Comparison of ENCODE assay signal across 1 cellular context in genomic region chr10:100902622-100903021, GRCh38.
A peak's percentile ranks its signal among the peaks of the same experiment; 100 is the strongest.
TF ChIP-seq lines count a peak whose summit lies in the region.

No MANE protein-coding gene starts in this region.

TF ChIP-seq in HepG2, 621 proteins besides CTCF, POLR2A, EP300 and RAD21 (continued from another document and continues in another):
- TF ChIP-seq ZNF235 (CRISPR knock-in tag; IDR thresholded peaks at IDR 0.05; ENCODE audit: borderline replicate concordance) (no peak), KMT2A (CRISPR knock-in tag; IDR thresholded peaks at IDR 0.05) (no peak), GPN1 (CRISPR knock-in tag; IDR thresholded peaks at IDR 0.05; ENCODE audit: borderline replicate concordance) (no peak), SMARCE1 (IDR thresholded peaks at IDR 0.05; ENCODE audit: borderline replicate concordance) (no peak), NR2F2 (IDR thresholded peaks at IDR 0.05; ENCODE audit: borderline replicate concordance, low read depth) (0 out of 2 replicates have a peak, but pooled peaks have one; percentile 17), JARID2 (CRISPR knock-in tag; IDR thresholded peaks at IDR 0.05; ENCODE audit: insufficient replicate concordance) (no peak), ZNF83 (CRISPR knock-in tag; IDR thresholded peaks at IDR 0.05; ENCODE audit: borderline replicate concordance) (no peak), SP2 (CRISPR knock-in tag; IDR thresholded peaks at IDR 0.05) (no peak), GLI4 (CRISPR knock-in tag; IDR thresholded peaks at IDR 0.05; ENCODE audit: borderline replicate concordance) (no peak), ZBTB1 (CRISPR knock-in tag; IDR thresholded peaks at IDR 0.05; ENCODE audit: borderline replicate concordance) (no peak), TSC22D2 (CRISPR knock-in tag; IDR thresholded peaks at IDR 0.05; ENCODE audit: borderline replicate concordance) (no peak), E2F1 (CRISPR knock-in tag; IDR thresholded peaks at IDR 0.05) (no peak), ZNF704 (CRISPR knock-in tag; IDR thresholded peaks at IDR 0.05; ENCODE audit: borderline replicate concordance) (no peak), TEF (CRISPR knock-in tag; IDR thresholded peaks at IDR 0.05) (no peak), TBP (CRISPR knock-in tag; IDR thresholded peaks at IDR 0.05) (no peak), KDM4B (CRISPR knock-in tag; IDR thresholded peaks at IDR 0.05) (no peak), ZNF761 (CRISPR knock-in tag; conservative IDR thresholded peaks at IDR 0.05) (no peak), SIN3B (IDR thresholded peaks at IDR 0.05; ENCODE audit: low read length) (no peak), ZZZ3 (CRISPR knock-in tag; IDR thresholded peaks at IDR 0.05; ENCODE audit: borderline replicate concordance) (no peak), HIVEP1 (CRISPR knock-in tag; IDR thresholded peaks at IDR 0.05) (no peak), IKZF4 (CRISPR knock-in tag; IDR thresholded peaks at IDR 0.05; ENCODE audit: borderline replicate concordance, low read depth, not compliant biosample characterization) (no peak), ZNF766 (CRISPR knock-in tag; IDR thresholded peaks at IDR 0.05; ENCODE audit: borderline replicate concordance) (no peak), ZNF547 (CRISPR knock-in tag; IDR thresholded peaks at IDR 0.05) (no peak), TCF7 (IDR thresholded peaks at IDR 0.05; ENCODE audit: low read depth) (no peak), SP4 (CRISPR knock-in tag; IDR thresholded peaks at IDR 0.05) (no peak), HOXA5 (CRISPR knock-in tag; IDR thresholded peaks at IDR 0.05) (no peak), ZNF331 (CRISPR knock-in tag; IDR thresholded peaks at IDR 0.05) (peak; percentile 63), SIX1 (CRISPR knock-in tag; IDR thresholded peaks at IDR 0.05; ENCODE audit: borderline replicate concordance) (no peak), RNF2 (conservative IDR thresholded peaks at IDR 0.05; ENCODE audit: low read depth) (no peak), ARNT (IDR thresholded peaks at IDR 0.05) (no peak), TFAP4 (IDR thresholded peaks at IDR 0.05; ENCODE audit: borderline replicate concordance, low read depth) (no peak), FOXP4 (CRISPR knock-in tag; IDR thresholded peaks at IDR 0.05) (no peak), ZNF891 (CRISPR knock-in tag; IDR thresholded peaks at IDR 0.05) (no peak), ZNF280B (CRISPR knock-in tag; IDR thresholded peaks at IDR 0.05; ENCODE audit: borderline replicate concordance) (no peak), ZBTB25 (CRISPR knock-in tag; IDR thresholded peaks at IDR 0.05) (no peak), ZC3H4 (CRISPR knock-in tag; IDR thresholded peaks at IDR 0.05; ENCODE audit: borderline replicate concordance) (no peak), NCOA5 (CRISPR knock-in tag; IDR thresholded peaks at IDR 0.05) (no peak), GFI1 (CRISPR knock-in tag; IDR thresholded peaks at IDR 0.05; ENCODE audit: borderline replicate concordance) (no peak), MTF2 (CRISPR knock-in tag; IDR thresholded peaks at IDR 0.05; ENCODE audit: borderline replicate concordance) (no peak), NCOR1 (IDR thresholded peaks at IDR 0.05; ENCODE audit: borderline replicate concordance, low read length) (0 out of 2 replicates have a peak, but pooled peaks have one; percentile 33), NFYC (CRISPR knock-in tag; IDR thresholded peaks at IDR 0.05) (no peak), ZFYVE20 (CRISPR knock-in tag; IDR thresholded peaks at IDR 0.05; ENCODE audit: borderline replicate concordance, low read depth) (no peak), YY1 (IDR thresholded peaks at IDR 0.05; ENCODE audit: insufficient read depth, insufficient replicate concordance, low read depth, low read length) (no peak), HNF4G (IDR thresholded peaks at IDR 0.05; ENCODE audit: borderline replicate concordance, low read depth, low read length) (no peak), HNF4G (CRISPR knock-in tag; IDR thresholded peaks at IDR 0.05; ENCODE audit: borderline replicate concordance, low read depth) (no peak), ZNF7 (CRISPR knock-in tag; IDR thresholded peaks at IDR 0.05) (no peak), KDM3A (CRISPR knock-in tag; IDR thresholded peaks at IDR 0.05; ENCODE audit: low read depth) (no peak), PHF21A (CRISPR knock-in tag; IDR thresholded peaks at IDR 0.05) (peak; percentile 69), HDAC6 (IDR thresholded peaks at IDR 0.05; ENCODE audit: low read depth, low read length) (no peak), SYNCRIP (IDR thresholded peaks at IDR 0.05; ENCODE audit: insufficient read depth, low read depth, low read length) (no peak)
- TF ChIP-seq, protein P1, sequence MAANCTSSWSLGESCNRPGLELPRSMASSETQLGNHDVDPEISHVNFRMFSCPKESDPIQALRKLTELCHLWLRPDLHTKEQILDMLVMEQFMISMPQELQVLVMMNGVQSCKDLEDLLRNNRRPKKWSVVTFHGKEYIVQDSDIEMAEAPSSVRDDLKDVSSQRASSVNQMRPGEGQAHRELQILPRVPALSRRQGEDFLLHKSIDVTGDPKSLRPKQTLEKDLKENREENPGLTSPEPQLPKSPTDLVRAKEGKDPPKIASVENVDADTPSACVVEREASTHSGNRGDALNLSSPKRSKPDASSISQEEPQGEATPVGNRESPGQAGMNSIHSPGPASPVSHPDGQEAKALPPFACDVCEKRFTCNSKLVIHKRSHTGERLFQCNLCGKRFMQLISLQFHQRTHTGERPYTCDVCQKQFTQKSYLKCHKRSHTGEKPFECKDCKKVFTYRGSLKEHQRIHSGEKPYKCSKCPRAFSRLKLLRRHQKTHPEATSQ (CRISPR knock-in tag; IDR thresholded peaks at IDR 0.05; ENCODE audit: borderline replicate concordance): no peak
- TF ChIP-seq, protein P2, sequence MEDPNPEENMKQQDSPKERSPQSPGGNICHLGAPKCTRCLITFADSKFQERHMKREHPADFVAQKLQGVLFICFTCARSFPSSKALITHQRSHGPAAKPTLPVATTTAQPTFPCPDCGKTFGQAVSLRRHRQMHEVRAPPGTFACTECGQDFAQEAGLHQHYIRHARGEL (CRISPR knock-in tag; IDR thresholded peaks at IDR 0.05): no peak
- TF ChIP-seq, protein P3, sequence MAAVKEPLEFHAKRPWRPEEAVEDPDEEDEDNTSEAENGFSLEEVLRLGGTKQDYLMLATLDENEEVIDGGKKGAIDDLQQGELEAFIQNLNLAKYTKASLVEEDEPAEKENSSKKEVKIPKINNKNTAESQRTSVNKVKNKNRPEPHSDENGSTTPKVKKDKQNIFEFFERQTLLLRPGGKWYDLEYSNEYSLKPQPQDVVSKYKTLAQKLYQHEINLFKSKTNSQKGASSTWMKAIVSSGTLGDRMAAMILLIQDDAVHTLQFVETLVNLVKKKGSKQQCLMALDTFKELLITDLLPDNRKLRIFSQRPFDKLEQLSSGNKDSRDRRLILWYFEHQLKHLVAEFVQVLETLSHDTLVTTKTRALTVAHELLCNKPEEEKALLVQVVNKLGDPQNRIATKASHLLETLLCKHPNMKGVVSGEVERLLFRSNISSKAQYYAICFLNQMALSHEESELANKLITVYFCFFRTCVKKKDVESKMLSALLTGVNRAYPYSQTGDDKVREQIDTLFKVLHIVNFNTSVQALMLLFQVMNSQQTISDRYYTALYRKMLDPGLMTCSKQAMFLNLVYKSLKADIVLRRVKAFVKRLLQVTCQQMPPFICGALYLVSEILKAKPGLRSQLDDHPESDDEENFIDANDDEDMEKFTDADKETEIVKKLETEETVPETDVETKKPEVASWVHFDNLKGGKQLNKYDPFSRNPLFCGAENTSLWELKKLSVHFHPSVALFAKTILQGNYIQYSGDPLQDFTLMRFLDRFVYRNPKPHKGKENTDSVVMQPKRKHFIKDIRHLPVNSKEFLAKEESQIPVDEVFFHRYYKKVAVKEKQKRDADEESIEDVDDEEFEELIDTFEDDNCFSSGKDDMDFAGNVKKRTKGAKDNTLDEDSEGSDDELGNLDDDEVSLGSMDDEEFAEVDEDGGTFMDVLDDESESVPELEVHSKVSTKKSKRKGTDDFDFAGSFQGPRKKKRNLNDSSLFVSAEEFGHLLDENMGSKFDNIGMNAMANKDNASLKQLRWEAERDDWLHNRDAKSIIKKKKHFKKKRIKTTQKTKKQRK (IDR thresholded peaks at IDR 0.05; ENCODE audit: low read length): no peak
